In the genomic region with DNA sequence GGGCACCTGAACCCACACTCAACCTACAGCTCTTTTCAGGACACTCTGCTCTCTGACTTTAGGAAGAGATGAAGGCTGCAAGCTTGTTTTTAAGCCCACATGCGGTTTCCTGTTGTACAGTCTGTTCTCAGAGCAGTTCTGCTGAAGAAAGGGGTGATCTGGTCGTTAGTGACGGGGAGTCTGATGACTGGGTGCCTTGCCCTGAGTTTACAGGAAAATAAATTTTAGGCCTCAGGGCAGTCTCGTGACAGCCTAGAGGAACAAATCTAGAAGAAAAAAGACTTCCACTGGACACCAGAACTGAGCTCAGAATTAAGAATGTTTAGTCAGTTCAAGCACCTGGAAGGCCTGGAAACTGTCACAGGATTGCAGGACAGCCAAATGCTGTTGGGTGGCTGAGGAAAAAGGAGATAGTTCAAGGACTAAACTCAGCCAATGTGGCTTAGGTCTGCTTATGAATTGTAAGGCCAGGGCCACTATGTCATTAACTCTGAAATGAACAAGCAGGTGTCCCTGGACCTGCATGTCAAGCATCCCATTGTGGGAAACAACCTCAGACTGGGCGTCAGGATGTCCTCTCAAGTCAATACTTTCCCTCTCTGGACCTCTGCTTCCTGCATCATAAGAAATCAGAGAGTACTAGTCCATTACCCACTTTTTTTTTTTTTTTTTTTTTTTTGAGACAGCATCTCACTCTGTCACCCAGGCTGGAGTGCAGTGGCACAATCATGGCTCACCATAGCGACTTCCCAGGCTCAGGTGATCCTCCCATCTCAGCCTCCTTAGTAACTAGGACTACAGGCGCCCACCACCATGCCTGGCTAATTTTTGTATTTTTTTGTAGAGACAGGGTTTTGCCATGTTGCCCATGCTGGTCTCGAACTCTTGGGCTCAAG, we compare ENCODE assay signal across 8 cellular contexts.
A peak's percentile ranks its signal among the peaks of the same experiment; 100 is the strongest.
DNase-seq lines count a peak whose midpoint lies in the region; ATAC-seq and TF ChIP-seq lines count a peak whose summit lies in the region.

No MANE protein-coding gene starts in this region.

- no peaks in the 10 kb centered on the region for H3K9me3 ChIP-seq in duodenal mucosa (ENCODE audit: control insufficient read depth in 1 of 2, low read length in 2 of 2)

- H3K4me1 ChIP-seq in duodenal mucosa (ENCODE audit: control insufficient read depth in 1 of 2, insufficient read depth in 2 of 2, low read length in 2 of 2) = peaks cover 33 to 37% of the 10 kb centered on the region in 2 donors

- no peaks in the 10 kb centered on the region for H3K9me3 Mint-ChIP-seq in nephron progenitor cell

- in situ Hi-C loops in GM13976 (cut with MboI; ENCODE audit: low sequenced_read_pairs, unreplicated experiment) = no loop called here

- H3K4me1 Mint-ChIP-seq in nephron progenitor cell = peaks cover 48% of the 10 kb centered on the region

- H3K36me3 ChIP-seq in duodenal mucosa (ENCODE audit: control insufficient read depth in 1 of 2, insufficient read depth in 2 of 2, low read length in 2 of 2) = peaks cover 38 to 57% of the 10 kb centered on the region in 2 donors

- peaks cover 15% of the 10 kb centered on the region for H3K27me3 Mint-ChIP-seq in nephron progenitor cell (ENCODE audit: low read depth, poor library complexity)

- peaks cover 10% of the 10 kb centered on the region for H3K36me3 Mint-ChIP-seq in nephron progenitor cell (ENCODE audit: low read depth)

- no peak overlapping the region for H3K4me3 ChIP-seq in duodenal mucosa (ENCODE audit: low read depth in 1 of 2, low read length in 2 of 2)

- no peaks in the 10 kb centered on the region for H3K27me3 ChIP-seq in duodenal mucosa (ENCODE audit: control insufficient read depth in 1 of 2, insufficient read depth in 2 of 2, low read length in 2 of 2)

- DNase-seq in GM13976 (ENCODE audit: low spot score) = peak; percentile 57
- peak; percentile 59 to 61 for DNase-seq in activated CD4-positive, alpha-beta T cell treated with anti-CD3 and anti-CD28 coated beads, Interleukin-2, amount 50 U/mL, for 4 hours
- DNase-seq in stimulated activated CD4-positive, alpha-beta T cell treated with anti-CD3 and anti-CD28 coated beads, Interleukin-2, amount 100 ng/mL, for 4 hours (ENCODE audit: low read depth) = peak; percentile 61
- DNase-seq in SW 1271 (lab: John Stamatoyannopoulos, UW) = no peak
- no peak for DNase-seq in nephron progenitor cell

- H3K27ac Mint-ChIP-seq in nephron progenitor cell = no peak overlapping the region

- peak overlapping the region in 1 of 2 donors; percentile 20 for H3K9ac ChIP-seq in duodenal mucosa (ENCODE audit: low read depth in 1 of 2, low read length in 2 of 2)

- TF ChIP-seq CTCF in GM13976 (IDR thresholded peaks at IDR 0.05; ENCODE audit: borderline replicate concordance, control extremely low read depth, extremely low read depth, insufficient read depth, missing control alignments) = no peak
- TF ChIP-seq CTCF in nephron progenitor cell (IDR thresholded peaks at IDR 0.05) = no peak

- no peak for ATAC-seq in GM21737 (IDR thresholded peaks at IDR 0.05; ENCODE audit: unreplicated experiment)
- ATAC-seq in HG03469 (IDR thresholded peaks at IDR 0.05; ENCODE audit: unreplicated experiment) = no peak

- peak overlapping the region; percentile 47 for H3K27ac ChIP-seq in duodenal mucosa (ENCODE audit: low read depth, low read length)

- no peak overlapping the region for H3K4me3 Mint-ChIP-seq in nephron progenitor cell

Comparison
In these comparisons a context has a peak if more than half of its experiments do, and no peak if none do; other contexts are left out.
1. DNase-seq: peak in GM13976 (single experiment), activated CD4-positive, alpha-beta T cell treated with anti-CD3 and anti-CD28 coated beads, Interleukin-2, amount 50 U/mL, for 4 hours (2 of 2) and stimulated activated CD4-positive, alpha-beta T cell treated with anti-CD3 and anti-CD28 coated beads, Interleukin-2, amount 100 ng/mL, for 4 hours (single experiment); none in SW 1271 (0 of 2) and nephron progenitor cell (single experiment).